1 cellular context compared by ENCODE assay signal in genomic region chrX:45830343-45830742, GRCh38.
TF ChIP-seq lines count a peak whose summit lies in the region.

No MANE protein-coding gene starts in this region.

TF ChIP-seq in HCT116, 20 proteins besides CTCF, POLR2A, EP300 and RAD21:
- no peak for TF ChIP-seq REST (IDR thresholded peaks at IDR 0.05; ENCODE audit: low read depth)
- no peak for TF ChIP-seq CEBPB (IDR thresholded peaks at IDR 0.05; ENCODE audit: low read depth)
TF ChIP-seq in HCT116: peak in this region for 0.
